ENCODE assay signal across 20 cellular contexts in the genomic region with DNA sequence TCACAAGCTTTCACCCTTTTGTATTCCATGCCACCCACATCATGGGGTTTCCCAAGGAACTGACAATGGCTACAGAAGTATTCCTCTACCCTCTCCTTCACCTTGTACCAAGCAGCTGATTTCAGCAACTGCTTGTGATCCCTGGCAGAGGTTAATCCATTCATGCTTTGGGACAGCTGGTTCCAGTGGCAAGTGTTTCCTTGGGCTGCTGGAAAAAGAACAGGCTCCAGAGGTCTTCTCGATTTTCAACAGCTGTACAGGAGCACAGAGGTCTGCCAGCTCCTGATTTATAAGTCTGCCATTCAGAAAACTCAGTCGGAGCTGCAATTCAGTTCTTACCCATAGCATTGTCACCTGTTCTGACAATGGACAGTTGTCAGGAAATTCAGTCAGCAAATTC.
DNase-seq lines count a peak whose midpoint lies in the region; ATAC-seq and TF ChIP-seq lines count a peak whose summit lies in the region.
"Had no signal": no experiment of that assay in that cellular context is flagged by ENCODE, and none has a peak within 500 bp of the region (broad histone marks: within the 10 kb centered on the region; RNA-seq: fewer than 3 reads in every experiment).

No MANE protein-coding gene starts in this region.

- H3K4me1 Mint-ChIP-seq in osteocyte (ENCODE audit: unreplicated experiment) = peaks cover 2% of the 10 kb centered on the region
- H3K4me1 Mint-ChIP-seq: CD14-positive monocyte; CD8-positive, alpha-beta memory T cell had no signal

- no peaks in the 10 kb centered on the region for H3K36me3 Mint-ChIP-seq in osteocyte (ENCODE audit: unreplicated experiment)
- H3K36me3 Mint-ChIP-seq: CD14-positive monocyte; CD8-positive, alpha-beta memory T cell had no signal

- no peak overlapping the region for H3K4me3 Mint-ChIP-seq in osteocyte (ENCODE audit: unreplicated experiment)
- H3K4me3 Mint-ChIP-seq: CD14-positive monocyte; CD8-positive, alpha-beta memory T cell had no signal

- H3K27ac Mint-ChIP-seq in osteocyte (ENCODE audit: unreplicated experiment) = no peak overlapping the region
- H3K27ac Mint-ChIP-seq: CD14-positive monocyte; CD8-positive, alpha-beta memory T cell had no signal

- no peaks in the 10 kb centered on the region for H3K27me3 Mint-ChIP-seq in osteocyte (ENCODE audit: unreplicated experiment)
- H3K27me3 Mint-ChIP-seq: CD8-positive, alpha-beta memory T cell had no signal

- DNase-seq in DMS 273 (lab: John Stamatoyannopoulos, UW; ENCODE audit: unreplicated experiment) (peak; percentile 28), DMS 273 treated with DMSO at 0.1 percent for 48 hours (lab: John Stamatoyannopoulos, UW) (no peak), NCI-H524 treated with DMSO at 0.1 percent for 48 hours (lab: John Stamatoyannopoulos, UW) (peak; percentile 4), left kidney (ENCODE audit: low read depth, low spot score) (peak; percentile 16), renal cortical epithelial cell (ENCODE audit: low read depth) (peak; percentile 13), SHP77 (lab: John Stamatoyannopoulos, UW) (no peak), osteocyte (ENCODE audit: extremely low spot score, unreplicated experiment) (no peak)
- DNase-seq: BE2C; CD8-positive, alpha-beta memory T cell; DMS153; DND-41; NCI-H1092; NCI-H1417 treated with DMSO at 0.1 percent for 48 hours; NCI-H187; NCI-H2081 treated with DMSO at 0.1 percent for 48 hours; NCI-H2227 treated with DMSO at 0.1 percent for 48 hours; PC-3 had no signal

- TF ChIP-seq CTCF in osteocyte (IDR thresholded peaks at IDR 0.05) = no peak

- no peak for ATAC-seq in GM21367 (IDR thresholded peaks at IDR 0.05; ENCODE audit: unreplicated experiment)
- ATAC-seq: HCT116, PC-3 had no signal

- no peaks in the 10 kb centered on the region for H3K9me3 Mint-ChIP-seq in osteocyte (ENCODE audit: unreplicated experiment)
- H3K9me3 Mint-ChIP-seq: CD8-positive, alpha-beta memory T cell had no signal

Comparison
In these comparisons a context has a peak if more than half of its experiments do, and no peak if none do; other contexts are left out.
1. DNase-seq: peak in DMS 273 (single experiment), NCI-H524 treated with DMSO at 0.1 percent for 48 hours (single experiment), left kidney (single experiment) and renal cortical epithelial cell (single experiment); none in DMS 273 treated with DMSO at 0.1 percent for 48 hours (single experiment), SHP77 (0 of 2) and osteocyte (single experiment).